ENCODE assay signal across 8 cellular contexts in genomic region chr6:41066867-41067304, GRCh38. TPM values are rescaled to one million over a fixed set of nuclear protein-coding genes. Genes with fewer than 3 reads are reported as not detected.
DNase-seq lines count a peak whose midpoint lies in the region; ATAC-seq lines count a peak whose summit lies in the region.

No MANE protein-coding gene starts in this region.

- no peak overlapping the region for H3K27ac Mint-ChIP-seq in activated naive CD4-positive, alpha-beta T cell treated with anti-CD3 and anti-CD28 coated beads for 36 hours

- H3K4me3 Mint-ChIP-seq in activated naive CD4-positive, alpha-beta T cell treated with anti-CD3 and anti-CD28 coated beads for 36 hours, result no peak overlapping the region

- DNase-seq in DMS53 (lab: John Stamatoyannopoulos, UW) (peak; percentile 86), LoVo (ENCODE audit: low spot score) (peak; percentile 78), SK-N-DZ (ENCODE audit: low spot score) (peak; percentile 79), cardiac septum (ENCODE audit: low spot score) (peak; percentile 85), retina (peak; percentile 62), mesenteric fat pad (ENCODE audit: low spot score) (no peak)
- peak; percentile 78 for DNase-seq in activated naive CD4-positive, alpha-beta T cell treated with anti-CD3 and anti-CD28 coated beads for 36 hours

- intact Hi-C loops in activated naive CD4-positive, alpha-beta T cell treated with anti-CD3 and anti-CD28 coated beads for 36 hours (cut with micrococcal nuclease), result loop anchor here (1.0 kb wide), 1 partner anchor 61 kb away; no protein-coding TSS in a partner anchor
- intact Hi-C loops in cardiac septum (cut with DNase I), result loop anchor here (5.0 kb wide), 2 partner anchors 65 to 170 kb away; no protein-coding TSS in a partner anchor

- CTCF ChIA-PET in activated naive CD4-positive, alpha-beta T cell treated with anti-CD3 and anti-CD28 coated beads for 36 hours (lab: Charles Lee), result interaction anchor here (0.7 to 3.0 kb wide), 8 partner anchors 8 to 62 kb away, joined by 3 to 12 read pairs (median 4); partner anchors contain the start of gene APOBEC2

- H3K27me3 Mint-ChIP-seq in activated naive CD4-positive, alpha-beta T cell treated with anti-CD3 and anti-CD28 coated beads for 36 hours (ENCODE audit: low read depth), result no peaks in the 10 kb centered on the region

- no peak for ATAC-seq in HG03135 (IDR thresholded peaks at IDR 0.05; ENCODE audit: unreplicated experiment)

- H3K4me1 Mint-ChIP-seq in activated naive CD4-positive, alpha-beta T cell treated with anti-CD3 and anti-CD28 coated beads for 36 hours (ENCODE audit: low read depth), result peaks cover 35% of the 10 kb centered on the region

- peaks cover 38% of the 10 kb centered on the region for H3K36me3 Mint-ChIP-seq in activated naive CD4-positive, alpha-beta T cell treated with anti-CD3 and anti-CD28 coated beads for 36 hours (ENCODE audit: low read depth)

- H3K9me3 Mint-ChIP-seq in activated naive CD4-positive, alpha-beta T cell treated with anti-CD3 and anti-CD28 coated beads for 36 hours, result no peaks in the 10 kb centered on the region

RNA-seq across cellular contexts. Expression of gene OARD1, which starts 5.3 kb away (rescaled TPM):
- 26.7 and 27.5 TPM in 2 replicates for polyA plus RNA-seq in SK-N-DZ (2014; cell fraction: cytosol; rRNA removed)
- 18.7 and 21.6 TPM in 2 replicates for polyA plus RNA-seq in SK-N-DZ (2014; cell fraction: nucleus; rRNA removed)
- 10 to 100 TPM; 59.0 to 60.8 TPM for total RNA-seq in activated naive CD4-positive, alpha-beta T cell treated with anti-CD3 and anti-CD28 coated beads for 36 hours
- total RNA-seq in cardiac septum (15.4 TPM), mesenteric fat pad (12.2 TPM)

RNA-seq across cellular contexts. Expression of gene NFYA, which starts 5.9 kb away (rescaled TPM):
- 16.6 and 17.9 TPM in 2 replicates for polyA plus RNA-seq in SK-N-DZ (2014; cell fraction: cytosol; rRNA removed)
- 20.3 and 32.1 TPM in 2 replicates for polyA plus RNA-seq in SK-N-DZ (2014; cell fraction: nucleus; rRNA removed)
- 10 to 100 TPM; 38.0 to 38.7 TPM for total RNA-seq in activated naive CD4-positive, alpha-beta T cell treated with anti-CD3 and anti-CD28 coated beads for 36 hours
- 12.9 TPM for total RNA-seq in cardiac septum
- 17.5 TPM for total RNA-seq in mesenteric fat pad

RNA-seq across cellular contexts. Expression of gene APOBEC2, which starts 13.9 kb away (rescaled TPM):
- 0.56 TPM in 1 of 2 replicates, not detected in the other for polyA plus RNA-seq in SK-N-DZ (2014; cell fraction: cytosol; rRNA removed)
- polyA plus RNA-seq in SK-N-DZ (2014; cell fraction: nucleus; rRNA removed), result 1.2 TPM in 1 of 2 replicates, not detected in the other
- total RNA-seq in activated naive CD4-positive, alpha-beta T cell treated with anti-CD3 and anti-CD28 coated beads for 36 hours, result not detected
- total RNA-seq in cardiac septum (174 TPM), mesenteric fat pad (not detected)

RNA-seq across cellular contexts. Expression of gene TSPO2, which starts 24.6 kb away (rescaled TPM):
- polyA plus RNA-seq in SK-N-DZ (2014; cell fraction: cytosol; rRNA removed), result not detected in 2 replicates
- not detected in 2 replicates for polyA plus RNA-seq in SK-N-DZ (2014; cell fraction: nucleus; rRNA removed)
- total RNA-seq in activated naive CD4-positive, alpha-beta T cell treated with anti-CD3 and anti-CD28 coated beads for 36 hours, result not detected
- total RNA-seq in cardiac septum (not detected), mesenteric fat pad (not detected)

RNA-seq across cellular contexts. Expression of gene UNC5CL, which starts 27.9 kb away (rescaled TPM):
- 0.92 and 1.1 TPM in 2 replicates for polyA plus RNA-seq in SK-N-DZ (2014; cell fraction: cytosol; rRNA removed)
- polyA plus RNA-seq in SK-N-DZ (2014; cell fraction: nucleus; rRNA removed), result 8.3 and 8.8 TPM in 2 replicates
- total RNA-seq in activated naive CD4-positive, alpha-beta T cell treated with anti-CD3 and anti-CD28 coated beads for 36 hours, result 1 to 10 TPM; 2.3 to 3.0 TPM
- 1.0 TPM for total RNA-seq in cardiac septum
- total RNA-seq in mesenteric fat pad, result 0.48 TPM

Comparison
In these comparisons a context has a peak if more than half of its experiments do, and no peak if none do; other contexts are left out.
1. RNA of gene APOBEC2, which starts 13.9 kb away (total RNA-seq): 174 TPM in cardiac septum (single experiment); not detected in activated naive CD4-positive, alpha-beta T cell treated with anti-CD3 and anti-CD28 coated beads for 36 hours and not detected in mesenteric fat pad (single experiment); every median in the first group is over 100 times any median in the second.